ENCODE assay signal across 24 cellular contexts in the genomic region with DNA sequence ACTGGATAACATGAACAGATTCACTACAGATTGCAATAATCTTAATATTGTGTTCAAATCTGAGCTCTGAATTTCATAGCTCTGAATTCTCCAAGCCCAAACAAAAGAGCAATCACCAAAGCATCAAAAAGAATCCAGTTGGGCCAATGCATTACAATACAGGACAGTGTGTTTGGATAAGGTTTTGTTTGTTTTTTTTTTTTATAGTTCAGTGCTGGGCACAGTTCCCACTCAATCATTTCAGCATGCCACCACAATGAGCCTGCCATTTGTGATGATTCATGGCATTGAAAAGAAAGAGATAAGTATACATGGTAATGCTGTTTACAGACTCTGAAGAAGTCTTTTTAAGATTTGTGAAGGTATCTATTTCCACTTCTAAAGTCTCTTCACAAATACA. TPM values are rescaled to one million over a fixed set of nuclear protein-coding genes. Genes with fewer than 3 reads are reported as not detected.
"Had no signal": no experiment of that assay in that cellular context is flagged by ENCODE, and none has a peak within 500 bp of the region (broad histone marks: within the 10 kb centered on the region; RNA-seq: fewer than 3 reads in every experiment).

No MANE protein-coding gene starts in this region.

- H3K4me3 ChIP-seq: esophagus squamous epithelium, hepatocyte, lung, spleen, testis, tibial nerve, upper lobe of right lung, vagina had no signal

- H3K4me1 ChIP-seq: esophagus squamous epithelium, spleen, testis, upper lobe of right lung, vagina had no signal

- H3K27me3 ChIP-seq: testis, vagina had no signal

- H3K36me3 ChIP-seq: esophagus squamous epithelium, spleen, tibial nerve, upper lobe of right lung, vagina had no signal

- ATAC-seq: left ventricle myocardium superior; sciatic nerve; stimulated activated memory B cell treated with anti-CD40 and anti-IgM and Interleukin-4, amounts not matched to agents 10 μg/mL and 1 μg/mL and 100 μg/mL, for 72 hours had no signal

- DNase-seq: esophagus squamous epithelium; foreskin fibroblast; left colon; left ventricle myocardium superior; mesendoderm; naive B cell; occipital lobe; posterior cingulate gyrus; spleen; stimulated activated CD4-positive, alpha-beta T cell treated with anti-CD3 and anti-CD28 coated beads, Interleukin-15, amount 100 ng/mL, for 24 hours; stimulated activated CD4-positive, alpha-beta T cell treated with anti-CD3 and anti-CD28 coated beads, Interleukin-1b, Interleukin-23, amount 100 ng/mL, for 48 hours; stimulated activated CD4-positive, alpha-beta T cell treated with anti-CD3 and anti-CD28 coated beads, Interleukin-4, amount 100 ng/mL, for 24 hours; testis; upper lobe of right lung had no signal

- H3K9me3 ChIP-seq: testis, upper lobe of right lung, vagina had no signal

- H3K27ac ChIP-seq: esophagus squamous epithelium, hepatocyte, spleen, testis, tibial nerve, upper lobe of right lung, vagina had no signal

RNA-seq across cellular contexts. Expression of gene HTR1A, which starts 1.7 kb away (rescaled TPM):
- total RNA-seq: epithelial cell of proximal tubule, esophagus squamous epithelium, kidney epithelial cell, left colon, left ventricle myocardium superior, pulmonary artery endothelial cell, sciatic nerve, skeletal muscle tissue, spleen, tibial nerve, upper lobe of right lung, vagina had no signal
- polyA plus RNA-seq: hepatocyte, lung, spleen had no signal
